8 cellular contexts compared by ENCODE assay signal in genomic region chr5:151081426-151082273, GRCh38. TPM values are rescaled to one million over a fixed set of nuclear protein-coding genes. Genes with fewer than 3 reads are reported as not detected.
DNase-seq lines count a peak whose midpoint lies in the region; ATAC-seq and TF ChIP-seq lines count a peak whose summit lies in the region.

No MANE protein-coding gene starts in this region.

- ATAC-seq in activated T-cell treated with anti-CD3 and anti-CD28 coated beads, Interleukin-2, amount 50 U/mL, for 72 hours (replicated peaks in 1 of 2) = no peak
- ATAC-seq in psoas muscle (peak in 1 of 4 donors; percentile 21), HG02623 (IDR thresholded peaks at IDR 0.05; ENCODE audit: unreplicated experiment) (no peak)

- H3K9me3 Mint-ChIP-seq in activated T-cell treated with anti-CD3 and anti-CD28 coated beads, Interleukin-2, amount 50 U/mL, for 72 hours = no peaks in the 10 kb centered on the region

- WGBS in psoas muscle, 3 donors = 12 to 13% (median 13%) methylated on average over 15 of the region's 15 CpGs

- H3K79me2 ChIP-seq in SU-DHL-6 (ENCODE audit: insufficient read depth, low read length) (peaks cover 81% of the 10 kb centered on the region), fibroblast of lung (ENCODE audit: control insufficient read depth, insufficient read depth, low read length) (peaks cover 13% of the 10 kb centered on the region)

- H3K4me3 Mint-ChIP-seq in activated T-cell treated with anti-CD3 and anti-CD28 coated beads, Interleukin-2, amount 50 U/mL, for 72 hours = peak overlapping the region; percentile 89 to 91

- peaks cover 30% of the 10 kb centered on the region; the same call in 1 of the 2 replicates for H3F3A ChIP-seq in SU-DHL-6 (ENCODE audit: insufficient read depth)

- H3K4me3 ChIP-seq in SU-DHL-6 (ENCODE audit: insufficient read depth, low read length, poor library complexity, severe bottlenecking) (peak overlapping the region; percentile 83), fibroblast of lung (replicated peaks in 1 of 4; ENCODE audit: control extremely low read depth in 1 of 4, insufficient read depth in 1 of 4, low read depth in 3 of 4, low read length in 4 of 4) (peak overlapping the region; percentile 79 to 92 (median 88)), psoas muscle (peak overlapping the region; percentile 98)

- peak overlapping the region; percentile 81 for H3K27ac ChIP-seq in SU-DHL-6 (ENCODE audit: low read depth, low read length)
- peak overlapping the region; percentile 87 for H3K27ac ChIP-seq in fibroblast of lung (ENCODE audit: insufficient read depth, low read length)
- H3K27ac ChIP-seq in psoas muscle = peak overlapping the region; percentile 99

- no peak for DNase-seq in activated T-cell treated with anti-CD3 and anti-CD28 coated beads, Interleukin-2, amount 50 U/mL, for 72 hours
- no peak for DNase-seq in activated T-cell treated with anti-CD3 and anti-CD28 coated beads, Interleukin-2, amount 50 U/mL, for 48 hours
- DNase-seq in fibroblast of lung (ENCODE audit: low read depth in 2 of 2) = peak in 1 of 2 donors; percentile 75
- no peak for DNase-seq in psoas muscle
- DNase-seq in DMS153 (lab: John Stamatoyannopoulos, UW) = no peak
- no peak for DNase-seq in GF-D8 (lab: John Stamatoyannopoulos, UW)

- intact Hi-C loops in psoas muscle (cut with DNase I) = no loop called here

- no peaks in the 10 kb centered on the region for H3K9me3 ChIP-seq in SU-DHL-6 (ENCODE audit: insufficient read depth, low read length)
- H3K9me3 ChIP-seq in fibroblast of lung (ENCODE audit: control insufficient read depth, insufficient read depth, low read depth, low read length) = no peaks in the 10 kb centered on the region
- H3K9me3 ChIP-seq in psoas muscle = no peaks in the 10 kb centered on the region

- H3K9ac ChIP-seq in SU-DHL-6 (ENCODE audit: low read length) (peak overlapping the region; percentile 84), fibroblast of lung (ENCODE audit: insufficient read depth, low read length) (peak overlapping the region; percentile 94)

- TF ChIP-seq CTCF in SU-DHL-6 (IDR thresholded peaks at IDR 0.05; ENCODE audit: insufficient read depth, low read length, poor library complexity, severe bottlenecking) (no peak), fibroblast of lung (conservative IDR thresholded peaks at IDR 0.05 in 1 of 2, IDR thresholded peaks at IDR 0.05 in 1 of 2; ENCODE audit: low read depth in 1 of 2, low read length in 2 of 2) (no peak), psoas muscle (IDR thresholded peaks at IDR 0.05) (no peak)

- H3K27me3 ChIP-seq in SU-DHL-6 (ENCODE audit: low read length) = no peaks in the 10 kb centered on the region
- no peaks in the 10 kb centered on the region for H3K27me3 ChIP-seq in fibroblast of lung (ENCODE audit: control insufficient read depth, insufficient read depth, low read length)
- H3K27me3 ChIP-seq in psoas muscle (ENCODE audit: insufficient read depth in 3 of 3, low read length in 2 of 3) = no peaks in the 10 kb centered on the region

- H4K20me1 ChIP-seq in SU-DHL-6 (ENCODE audit: low read depth, low read length) (no peaks in the 10 kb centered on the region), fibroblast of lung (ENCODE audit: control insufficient read depth, extremely low read depth, insufficient read depth, low read length) (no peaks in the 10 kb centered on the region)

- peaks cover 38 to 43% of the 10 kb centered on the region in 2 donors for H3K36me3 Mint-ChIP-seq in activated T-cell treated with anti-CD3 and anti-CD28 coated beads, Interleukin-2, amount 50 U/mL, for 72 hours (ENCODE audit: insufficient read depth in 2 of 2)

- peak overlapping the region; percentile 93 for H3K27ac Mint-ChIP-seq in activated T-cell treated with anti-CD3 and anti-CD28 coated beads, Interleukin-2, amount 50 U/mL, for 72 hours

- H3K4me2 ChIP-seq in SU-DHL-6 (ENCODE audit: low read depth, low read length, poor library complexity, severe bottlenecking) (peak overlapping the region; percentile 91), fibroblast of lung (ENCODE audit: extremely low read depth, insufficient read depth, low read length) (peak overlapping the region; percentile 96)

- H3K9me2 ChIP-seq in SU-DHL-6 (replicated peaks; ENCODE audit: insufficient read depth, low read length) = no peaks in the 10 kb centered on the region

- peak overlapping the region; percentile 64 for H2AFZ ChIP-seq in SU-DHL-6 (ENCODE audit: low read depth, low read length, severe bottlenecking)
- H2AFZ ChIP-seq in fibroblast of lung (ENCODE audit: low read length) = peak overlapping the region; percentile 81

- no peaks in the 10 kb centered on the region for H3K27me3 Mint-ChIP-seq in activated T-cell treated with anti-CD3 and anti-CD28 coated beads, Interleukin-2, amount 50 U/mL, for 72 hours (ENCODE audit: low read depth)

- 0 out of 2 replicates have a peak, but pooled peaks cover 6% of the 10 kb centered on the region for H3K36me3 ChIP-seq in SU-DHL-6 (ENCODE audit: low read length)
- peaks cover 2% of the 10 kb centered on the region for H3K36me3 ChIP-seq in fibroblast of lung (ENCODE audit: control insufficient read depth, insufficient read depth, low read length)
- H3K36me3 ChIP-seq in psoas muscle (ENCODE audit: insufficient read depth in 1 of 2, low read depth in 1 of 2) = peaks cover 0 to 10% of the 10 kb centered on the region in 2 donors

- H3K4me1 Mint-ChIP-seq in activated T-cell treated with anti-CD3 and anti-CD28 coated beads, Interleukin-2, amount 50 U/mL, for 72 hours (ENCODE audit: low read depth) = peaks cover 84% of the 10 kb centered on the region

- H3K4me1 ChIP-seq in fibroblast of lung (ENCODE audit: control insufficient read depth, extremely low read depth, insufficient read depth, low read length) = peaks cover 15% of the 10 kb centered on the region
- H3K4me1 ChIP-seq in psoas muscle = peaks cover 75% of the 10 kb centered on the region

RNA-seq across cellular contexts. Expression of gene TNIP1, which starts 0.8 kb away (rescaled TPM):
- 100 to 1,000 TPM; 358 to 420 TPM for total RNA-seq in activated T-cell treated with anti-CD3 and anti-CD28 coated beads, Interleukin-2, amount 50 U/mL, for 72 hours
- total RNA-seq in fibroblast of lung (54.7 and 59.1 TPM in 2 replicates), psoas muscle (100 to 1,000 TPM; 114 to 218 (median 149) TPM)
- polyA plus RNA-seq in fibroblast of lung (32.9 and 47.2 TPM in 2 replicates), psoas muscle (100 to 1,000 TPM in 2 of 3 donors, 10 to 100 TPM in 1; 55.5 to 167 (median 106) TPM)
- 40.4 and 60.0 TPM in 2 replicates for polyA plus RNA-seq in fibroblast of lung (2012)
- polyA minus RNA-seq in fibroblast of lung (ENCODE audit: low replicate concordance) = 26.1 and 37.6 TPM in 2 replicates
